In genomic region chr2:108619916-108620620, GRCh38 we compare ENCODE assay signal across 1 cellular context.
TF ChIP-seq lines count a peak whose summit lies in the region.

No MANE protein-coding gene starts in this region.

TF ChIP-seq in H1, 55 proteins besides CTCF, POLR2A, EP300 and RAD21 (continued from another document):
- TF ChIP-seq CHD7 (IDR thresholded peaks at IDR 0.05; ENCODE audit: insufficient replicate concordance, low read length), result no peak
- no peak for TF ChIP-seq HDAC6 (IDR thresholded peaks at IDR 0.05; ENCODE audit: low read depth, low read length)
- no peak for TF ChIP-seq NRF1 (IDR thresholded peaks at IDR 0.05; ENCODE audit: low read depth, low read length)
- no peak for TF ChIP-seq RNF2 (IDR thresholded peaks at IDR 0.05; ENCODE audit: borderline replicate concordance, low read depth, low read length, missing control alignments, poor library complexity, severe bottlenecking)
- TF ChIP-seq RXRA (IDR thresholded peaks at IDR 0.05; ENCODE audit: insufficient read depth, low read depth, low read length), result no peak
- TF ChIP-seq CEBPB (IDR thresholded peaks at IDR 0.05; ENCODE audit: low read depth, low read length), result no peak
- TF ChIP-seq TCF12 (IDR thresholded peaks at IDR 0.05; ENCODE audit: low read depth, low read length), result no peak
- TF ChIP-seq E2F6 (IDR thresholded peaks at IDR 0.05), result no peak
- no peak for TF ChIP-seq KDM1A (IDR thresholded peaks at IDR 0.05; ENCODE audit: borderline replicate concordance, low read length)
- TF ChIP-seq JUND (IDR thresholded peaks at IDR 0.05; ENCODE audit: low read length), result no peak
- TF ChIP-seq KDM4A (IDR thresholded peaks at IDR 0.05; ENCODE audit: low read depth, low read length, severe bottlenecking), result no peak
- TF ChIP-seq BRCA1 (IDR thresholded peaks at IDR 0.05; ENCODE audit: low read depth, low read length), result no peak
TF ChIP-seq in H1: peak in this region for 0.
